In the genomic region with DNA sequence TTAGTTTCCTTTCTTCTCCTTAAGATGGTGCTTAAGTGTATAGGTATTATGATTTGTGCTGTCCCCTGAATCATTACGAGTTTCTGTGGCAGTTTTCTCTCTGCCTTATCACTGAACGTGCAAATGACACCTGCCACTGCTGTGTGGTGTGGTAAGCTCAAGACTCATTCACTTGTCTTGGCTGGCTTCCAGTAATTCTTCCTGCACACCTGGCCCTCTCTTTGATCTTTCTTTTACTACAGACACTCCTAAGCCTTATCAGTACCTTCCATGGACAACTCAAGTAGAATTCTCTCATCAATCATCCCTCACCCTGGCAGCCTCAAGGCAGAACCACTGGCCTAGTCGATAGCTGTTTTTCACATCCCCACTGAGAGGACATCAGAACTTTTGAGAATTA, we compare ENCODE assay signal across 22 cellular contexts.
DNase-seq lines count a peak whose midpoint lies in the region; ATAC-seq and TF ChIP-seq lines count a peak whose summit lies in the region.
"Had no signal": no experiment of that assay in that cellular context is flagged by ENCODE, and none has a peak within 500 bp of the region (broad histone marks: within the 10 kb centered on the region; RNA-seq: fewer than 3 reads in every experiment).

No MANE protein-coding gene starts in this region.

- H3K27ac Mint-ChIP-seq in GM23338: peak overlapping the region; percentile 31; the same call in 1 of the 2 replicates
- no peak overlapping the region for H3K27ac Mint-ChIP-seq in activated naive CD4-positive, alpha-beta T cell treated with anti-CD3 and anti-CD28 coated beads, Interleukin-2, amount 10 ng/mL, durations not matched to agents 7 days and 5 days
- H3K27ac Mint-ChIP-seq: activated CD4-positive, alpha-beta T cell treated with anti-CD3 and anti-CD28 coated beads, Interleukin-2, amount 10 ng/mL, durations not matched to agents 7 days and 5 days; neural progenitor cell; T-helper 2 cell treated with Interferon-gamma antibody and Interleukin-4, amounts not matched to agents 5 μg/mL and 100 μg/mL, for 36 hours had no signal

- no peaks in the 10 kb centered on the region for H4K20me1 ChIP-seq in GM23338 (replicated peaks; ENCODE audit: insufficient read depth)

- H3F3A ChIP-seq in GM23338 (replicated peaks; ENCODE audit: low read depth): no peaks in the 10 kb centered on the region

- in situ Hi-C loops in G401 (cut with HindIII; ENCODE audit: low sequenced_read_pairs): no loop called here

- no peaks in the 10 kb centered on the region for H3K36me3 ChIP-seq in GM23338 (ENCODE audit: insufficient read depth)
- H3K36me3 ChIP-seq: gastroesophageal sphincter, HAP-1, neural progenitor cell, right lobe of liver, thyroid gland had no signal

- H3K27me3 Mint-ChIP-seq in GM23338 (ENCODE audit: insufficient read depth, low read depth, poor library complexity): no peaks in the 10 kb centered on the region
- no peaks in the 10 kb centered on the region for H3K27me3 Mint-ChIP-seq in activated naive CD4-positive, alpha-beta T cell treated with anti-CD3 and anti-CD28 coated beads, Interleukin-2, amount 10 ng/mL, durations not matched to agents 7 days and 5 days
- H3K27me3 Mint-ChIP-seq: activated CD4-positive, alpha-beta T cell treated with anti-CD3 and anti-CD28 coated beads, Interleukin-2, amount 10 ng/mL, durations not matched to agents 7 days and 5 days; central memory CD8-positive, alpha-beta T cell had no signal

- H3K36me3 Mint-ChIP-seq in GM23338 (ENCODE audit: low read depth): no peaks in the 10 kb centered on the region
- H3K36me3 Mint-ChIP-seq in activated naive CD4-positive, alpha-beta T cell treated with anti-CD3 and anti-CD28 coated beads, Interleukin-2, amount 10 ng/mL, durations not matched to agents 7 days and 5 days: no peaks in the 10 kb centered on the region
- H3K36me3 Mint-ChIP-seq: neural progenitor cell had no signal

- intact Hi-C loops in cardiac septum (cut with DNase I): no loop called here

- CTCF ChIA-PET in activated naive CD4-positive, alpha-beta T cell treated with anti-CD3 and anti-CD28 coated beads, Interleukin-2, amount 10 ng/mL, durations not matched to agents 7 days and 5 days (lab: Charles Lee): no interaction called here

- H3K4me1 ChIP-seq in GM23338 (ENCODE audit: insufficient read depth): peaks cover 6% of the 10 kb centered on the region; the same call in 1 of the 2 replicates
- H3K4me1 ChIP-seq: gastroesophageal sphincter, HAP-1, thyroid gland had no signal

- no peaks in the 10 kb centered on the region for H3K9me3 Mint-ChIP-seq in GM23338
- no peaks in the 10 kb centered on the region for H3K9me3 Mint-ChIP-seq in activated naive CD4-positive, alpha-beta T cell treated with anti-CD3 and anti-CD28 coated beads, Interleukin-2, amount 10 ng/mL, durations not matched to agents 7 days and 5 days
- H3K9me3 Mint-ChIP-seq: activated CD4-positive, alpha-beta T cell treated with anti-CD3 and anti-CD28 coated beads, Interleukin-2, amount 10 ng/mL, durations not matched to agents 7 days and 5 days; neural progenitor cell; T-helper 2 cell treated with Interferon-gamma antibody and Interleukin-4, amounts not matched to agents 5 μg/mL and 100 μg/mL, for 36 hours had no signal

- no peak overlapping the region for H3K27ac ChIP-seq in GM23338 (ENCODE audit: low read depth)
- H3K27ac ChIP-seq: gastroesophageal sphincter, neural progenitor cell, right lobe of liver, thyroid gland had no signal

- ATAC-seq in GM23338 (no peak), HG02610 (IDR thresholded peaks at IDR 0.05; ENCODE audit: unreplicated experiment) (no peak)
- ATAC-seq: gastroesophageal sphincter, right lobe of liver had no signal

- no peaks in the 10 kb centered on the region for H3K27me3 ChIP-seq in GM23338 (ENCODE audit: insufficient read depth)
- H3K27me3 ChIP-seq: gastroesophageal sphincter, neural progenitor cell, right lobe of liver, thyroid gland had no signal

- H2AFZ ChIP-seq in GM23338: peak overlapping the region; percentile 35; the same call in 1 of the 2 replicates
- H2AFZ ChIP-seq: neural progenitor cell had no signal

- DNase-seq in CMK (ENCODE audit: low read depth): peak; percentile 21
- no peak for DNase-seq in GM23338 (ENCODE audit: low spot score)
- DNase-seq in NCI-H510A (lab: John Stamatoyannopoulos, UW): peak; percentile 80
- peak; percentile 49 for DNase-seq in epithelial cell of esophagus (ENCODE audit: low read depth)
- DNase-seq in activated naive CD4-positive, alpha-beta T cell treated with anti-CD3 and anti-CD28 coated beads, Interleukin-2, amount 10 ng/mL, durations not matched to agents 7 days and 5 days: no peak
- DNase-seq in cardiac septum (ENCODE audit: low spot score): no peak
- no peak for DNase-seq in G401 (ENCODE audit: low spot score)
- DNase-seq: activated CD4-positive, alpha-beta T cell treated with anti-CD3 and anti-CD28 coated beads, Interleukin-2, amount 10 ng/mL, durations not matched to agents 7 days and 5 days; activated T-cell treated with anti-CD3 and anti-CD28 coated beads, Interleukin-2, amount 50 U/mL, for 48 hours; IMR-90; NCI-H1436 treated with DMSO at 0.1 percent for 48 hours; right lobe of liver; Right ventricle myocardium superior; stimulated activated CD4-positive, alpha-beta T cell treated with anti-CD3 and anti-CD28 coated beads, Interleukin-2, amount 100 ng/mL, for 48 hours; stimulated activated CD8-positive, alpha-beta memory T cell treated with anti-CD3 and anti-CD28 coated beads, Interleukin-4, amount 100 ng/mL, for 48 hours; thyroid gland had no signal

- no peak overlapping the region for H3K4me2 ChIP-seq in GM23338
- H3K4me2 ChIP-seq: neural progenitor cell had no signal

- no peaks in the 10 kb centered on the region for H3K79me2 ChIP-seq in GM23338 (replicated peaks; ENCODE audit: insufficient read depth)

- H3K4me3 ChIP-seq in GM23338: no peak overlapping the region
- no peak overlapping the region for H3K4me3 ChIP-seq in epithelial cell of esophagus (ENCODE audit: low read length)
- H3K4me3 ChIP-seq: gastroesophageal sphincter, HAP-1, neural progenitor cell, right lobe of liver, thyroid gland had no signal

- no peaks in the 10 kb centered on the region for H3K9me2 ChIP-seq in GM23338 (ENCODE audit: insufficient read depth)

- peaks cover 7% of the 10 kb centered on the region; the same call in 2 of the 3 replicates for H3K4me1 Mint-ChIP-seq in GM23338
- no peaks in the 10 kb centered on the region for H3K4me1 Mint-ChIP-seq in activated naive CD4-positive, alpha-beta T cell treated with anti-CD3 and anti-CD28 coated beads, Interleukin-2, amount 10 ng/mL, durations not matched to agents 7 days and 5 days
- H3K4me1 Mint-ChIP-seq: activated CD4-positive, alpha-beta T cell treated with anti-CD3 and anti-CD28 coated beads, Interleukin-2, amount 10 ng/mL, durations not matched to agents 7 days and 5 days; central memory CD8-positive, alpha-beta T cell had no signal

- no peak for TF ChIP-seq CTCF in GM23338 (conservative IDR thresholded peaks at IDR 0.05; ENCODE audit: low read depth in 2 of 2)
- no peak for TF ChIP-seq CTCF in epithelial cell of esophagus (IDR thresholded peaks at IDR 0.05; ENCODE audit: insufficient read depth, low read depth, low read length, missing control alignments)

- no peak overlapping the region for H3K4me3 Mint-ChIP-seq in GM23338
- no peak overlapping the region for H3K4me3 Mint-ChIP-seq in activated naive CD4-positive, alpha-beta T cell treated with anti-CD3 and anti-CD28 coated beads, Interleukin-2, amount 10 ng/mL, durations not matched to agents 7 days and 5 days
- H3K4me3 Mint-ChIP-seq: activated CD4-positive, alpha-beta T cell treated with anti-CD3 and anti-CD28 coated beads, Interleukin-2, amount 10 ng/mL, durations not matched to agents 7 days and 5 days; central memory CD8-positive, alpha-beta T cell; neural progenitor cell; T-helper 2 cell treated with Interferon-gamma antibody and Interleukin-4, amounts not matched to agents 5 μg/mL and 100 μg/mL, for 36 hours had no signal

TF ChIP-seq in GM23338, 12 proteins besides CTCF, POLR2A, EP300 and RAD21 (continues in another document):
- TF ChIP-seq NANOG (IDR thresholded peaks at IDR 0.05; ENCODE audit: borderline replicate concordance) (no peak), JUNB (IDR thresholded peaks at IDR 0.05; ENCODE audit: unreplicated experiment) (no peak), STAT1 (IDR thresholded peaks at IDR 0.05; ENCODE audit: unreplicated experiment) (no peak), POLR2AphosphoS5 (IDR thresholded peaks at IDR 0.05; ENCODE audit: low read depth) (no peak), CREB1 (CRISPR knock-in tag; IDR thresholded peaks at IDR 0.05; ENCODE audit: low read depth) (no peak), EZH2phosphoT487 (IDR thresholded peaks at IDR 0.05; ENCODE audit: unreplicated experiment) (no peak), ZNF331 (CRISPR knock-in tag; IDR thresholded peaks at IDR 0.05; ENCODE audit: low read depth) (no peak), ZNF114 (CRISPR knock-in tag; IDR thresholded peaks at IDR 0.05) (no peak)
- TF ChIP-seq, protein P1, sequence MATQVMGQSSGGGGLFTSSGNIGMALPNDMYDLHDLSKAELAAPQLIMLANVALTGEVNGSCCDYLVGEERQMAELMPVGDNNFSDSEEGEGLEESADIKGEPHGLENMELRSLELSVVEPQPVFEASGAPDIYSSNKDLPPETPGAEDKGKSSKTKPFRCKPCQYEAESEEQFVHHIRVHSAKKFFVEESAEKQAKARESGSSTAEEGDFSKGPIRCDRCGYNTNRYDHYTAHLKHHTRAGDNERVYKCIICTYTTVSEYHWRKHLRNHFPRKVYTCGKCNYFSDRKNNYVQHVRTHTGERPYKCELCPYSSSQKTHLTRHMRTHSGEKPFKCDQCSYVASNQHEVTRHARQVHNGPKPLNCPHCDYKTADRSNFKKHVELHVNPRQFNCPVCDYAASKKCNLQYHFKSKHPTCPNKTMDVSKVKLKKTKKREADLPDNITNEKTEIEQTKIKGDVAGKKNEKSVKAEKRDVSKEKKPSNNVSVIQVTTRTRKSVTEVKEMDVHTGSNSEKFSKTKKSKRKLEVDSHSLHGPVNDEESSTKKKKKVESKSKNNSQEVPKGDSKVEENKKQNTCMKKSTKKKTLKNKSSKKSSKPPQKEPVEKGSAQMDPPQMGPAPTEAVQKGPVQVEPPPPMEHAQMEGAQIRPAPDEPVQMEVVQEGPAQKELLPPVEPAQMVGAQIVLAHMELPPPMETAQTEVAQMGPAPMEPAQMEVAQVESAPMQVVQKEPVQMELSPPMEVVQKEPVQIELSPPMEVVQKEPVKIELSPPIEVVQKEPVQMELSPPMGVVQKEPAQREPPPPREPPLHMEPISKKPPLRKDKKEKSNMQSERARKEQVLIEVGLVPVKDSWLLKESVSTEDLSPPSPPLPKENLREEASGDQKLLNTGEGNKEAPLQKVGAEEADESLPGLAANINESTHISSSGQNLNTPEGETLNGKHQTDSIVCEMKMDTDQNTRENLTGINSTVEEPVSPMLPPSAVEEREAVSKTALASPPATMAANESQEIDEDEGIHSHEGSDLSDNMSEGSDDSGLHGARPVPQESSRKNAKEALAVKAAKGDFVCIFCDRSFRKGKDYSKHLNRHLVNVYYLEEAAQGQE (IDR thresholded peaks at IDR 0.05; ENCODE audit: unreplicated experiment): no peak

Comparison
In these comparisons a context has a peak if more than half of its experiments do, and no peak if none do; other contexts are left out.
1. DNase-seq: peak in CMK (single experiment), NCI-H510A (single experiment) and epithelial cell of esophagus (single experiment); none in GM23338 (single experiment), activated naive CD4-positive, alpha-beta T cell treated with anti-CD3 and anti-CD28 coated beads, Interleukin-2, amount 10 ng/mL, durations not matched to agents 7 days and 5 days (single experiment), cardiac septum (single experiment) and G401 (single experiment).